Comparison of ENCODE assay signal across 15 cellular contexts in genomic region chr6:165571068-165571682, GRCh38.
DNase-seq lines count a peak whose midpoint lies in the region; ATAC-seq, FAIRE-seq and TF ChIP-seq lines count a peak whose summit lies in the region.
"Had no signal": no experiment of that assay in that cellular context is flagged by ENCODE, and none has a peak within 500 bp of the region (broad histone marks: within the 10 kb centered on the region; RNA-seq: fewer than 3 reads in every experiment).

No MANE protein-coding gene starts in this region.

- in situ Hi-C loops in HepG2 (cut with HindIII; ENCODE audit: extremely low pct_ligation_motif_present, low pct_unique_long_range_greater_than_20kb) = no loop called here
- in situ Hi-C loops in Panc1 (cut with HindIII; ENCODE audit: low pct_unique_long_range_greater_than_20kb, low sequenced_read_pairs) = no loop called here

- no peak overlapping the region for H3K27ac Mint-ChIP-seq in nephron progenitor cell
- H3K27ac Mint-ChIP-seq: activated CD4-positive, alpha-beta memory T cell treated with anti-CD3 and anti-CD28 coated beads, Interleukin-2, amount 10 ng/mL, durations not matched to agents 7 days and 5 days; memory B cell had no signal

- H3K4me3 Mint-ChIP-seq in nephron progenitor cell = no peak overlapping the region
- H3K4me3 Mint-ChIP-seq: activated CD4-positive, alpha-beta memory T cell treated with anti-CD3 and anti-CD28 coated beads, Interleukin-2, amount 10 ng/mL, durations not matched to agents 7 days and 5 days; memory B cell had no signal

- peaks cover 4% of the 10 kb centered on the region for H3K4me1 Mint-ChIP-seq in nephron progenitor cell
- H3K4me1 Mint-ChIP-seq: activated CD4-positive, alpha-beta memory T cell treated with anti-CD3 and anti-CD28 coated beads, Interleukin-2, amount 10 ng/mL, durations not matched to agents 7 days and 5 days; memory B cell had no signal

- TF ChIP-seq RAD21 in HepG2 (CRISPR knock-in tag; IDR thresholded peaks at IDR 0.05) = no peak

- WGBS in HepG2 (ENCODE audit: low lambda C conversion rate) = 0% methylated on average over 2 of the region's 2 CpGs
- WGBS in right lobe of liver (ENCODE audit: insufficient coverage, low coverage, low lambda C conversion rate, missing lambda C conversion rate) = 56% methylated on average over 2 of the region's 2 CpGs

- TF ChIP-seq EP300 in HepG2 (IDR thresholded peaks at IDR 0.05; ENCODE audit: low read depth in 2 of 2, low read length in 2 of 2) = no peak
- no peak for TF ChIP-seq EP300 in HepG2 (CRISPR knock-in tag; IDR thresholded peaks at IDR 0.05; ENCODE audit: borderline replicate concordance)

- no peak overlapping the region for H3K27ac ChIP-seq in HepG2 (ENCODE audit: extremely low read length, insufficient read depth, low read length)
- H3K27ac ChIP-seq in right lobe of liver = no peak overlapping the region
- H3K27ac ChIP-seq in Panc1 (ENCODE audit: low read length) = peak overlapping the region; percentile 97
- H3K27ac ChIP-seq: upper lobe of left lung had no signal

- H4K20me1 ChIP-seq in HepG2 (ENCODE audit: insufficient read depth, low read length) = no peaks in the 10 kb centered on the region

- H2AFZ ChIP-seq in HepG2 (ENCODE audit: low read length) = no peak overlapping the region

- intact Hi-C loops in HepG2 (cut with micrococcal nuclease; ENCODE audit: unreplicated experiment) = no loop called here
- intact Hi-C loops in right lobe of liver (cut with DNase I) = no loop called here
- intact Hi-C loops in Panc1 (cut with micrococcal nuclease; ENCODE audit: unreplicated experiment) = no loop called here

- no TSS peak for BruUV-seq in HepG2 (replicated peaks; lab: Mats Ljungman, UMichigan)
- no TSS peak for BruUV-seq in Panc1 (replicated peaks; lab: Mats Ljungman, UMichigan)

- H3K36me3 Mint-ChIP-seq in nephron progenitor cell (ENCODE audit: low read depth) = peaks cover 20% of the 10 kb centered on the region
- H3K36me3 Mint-ChIP-seq: memory B cell had no signal

- H3K9me3 Mint-ChIP-seq in nephron progenitor cell = peaks cover 15% of the 10 kb centered on the region
- H3K9me3 Mint-ChIP-seq: activated CD4-positive, alpha-beta memory T cell treated with anti-CD3 and anti-CD28 coated beads, Interleukin-2, amount 10 ng/mL, durations not matched to agents 7 days and 5 days had no signal

- H3K9me3 ChIP-seq in HepG2 (ENCODE audit: low read length) = no peaks in the 10 kb centered on the region
- no peaks in the 10 kb centered on the region for H3K9me3 ChIP-seq in right lobe of liver
- peaks cover 6% of the 10 kb centered on the region; the same call in 1 of the 2 replicates for H3K9me3 ChIP-seq in Panc1 (ENCODE audit: control insufficient read depth, insufficient read depth, low read depth, low read length)
- H3K9me3 ChIP-seq: upper lobe of left lung had no signal

- no peak for ATAC-seq in HepG2
- no peak for ATAC-seq in right lobe of liver
- no peak for ATAC-seq in Panc1
- ATAC-seq in GM21786 (IDR thresholded peaks at IDR 0.05; ENCODE audit: unreplicated experiment) = no peak

- no peaks in the 10 kb centered on the region for H3K27me3 ChIP-seq in HepG2 (ENCODE audit: control insufficient read depth in 1 of 2, insufficient read depth in 2 of 2, low read length in 2 of 2)
- no peaks in the 10 kb centered on the region for H3K27me3 ChIP-seq in right lobe of liver
- no peaks in the 10 kb centered on the region for H3K27me3 ChIP-seq in Panc1 (ENCODE audit: control insufficient read depth, insufficient read depth, low read length)
- H3K27me3 ChIP-seq: upper lobe of left lung had no signal

- H3K36me3 ChIP-seq in HepG2 (replicated peaks in 1 of 2; ENCODE audit: control insufficient read depth in 1 of 2, insufficient read depth in 2 of 2, low read length in 2 of 2) = no peaks in the 10 kb centered on the region
- H3K36me3 ChIP-seq in right lobe of liver = no peaks in the 10 kb centered on the region
- no peaks in the 10 kb centered on the region for H3K36me3 ChIP-seq in Panc1 (ENCODE audit: control insufficient read depth, insufficient read depth, low read length)
- H3K36me3 ChIP-seq: upper lobe of left lung had no signal

- FAIRE-seq in HepG2 (lab: Jason Lieb, UNC) = no peak

- DNase-seq in HepG2 (ENCODE audit: low spot score) (no peak), right lobe of liver (no peak), Panc1 (ENCODE audit: low read depth, low spot score) (no peak), fibroblast of pulmonary artery (ENCODE audit: low read depth) (peak; percentile 88), superior temporal gyrus (ENCODE audit: extremely low spot score) (no peak), SK-N-DZ (ENCODE audit: low spot score) (no peak), nephron progenitor cell (no peak)
- DNase-seq: activated CD4-positive, alpha-beta memory T cell treated with anti-CD3 and anti-CD28 coated beads, Interleukin-2, amount 10 ng/mL, durations not matched to agents 7 days and 5 days; activated effector memory CD4-positive, alpha-beta T cell treated with Interleukin-2 at 50 U/mL for 16 hours; DMS153; NCI-H446; T-helper 9 cell; upper lobe of left lung had no signal

- H3K4me3 ChIP-seq in HepG2 (replicated peaks in 1 of 3; ENCODE audit: insufficient read depth in 1 of 3, low read depth in 2 of 3, low read length in 3 of 3) (no peak overlapping the region), right lobe of liver (no peak overlapping the region), Panc1 (ENCODE audit: low read depth in 2 of 2, low read length in 2 of 2) (no peak overlapping the region), fibroblast of pulmonary artery (replicated peaks; ENCODE audit: low read depth, low read length) (no peak overlapping the region)
- H3K4me3 ChIP-seq: upper lobe of left lung had no signal

- no peak overlapping the region for H3K4me2 ChIP-seq in HepG2 (ENCODE audit: low read depth, low read length)

- CTCF ChIA-PET in HepG2 (lab: Yijun Ruan, JAX; ENCODE audit: low intra/inter-chr PET ratio, low total read pairs) = no interaction called here
- CTCF ChIA-PET in Panc1 (lab: Charles Lee) = no interaction called here

- H3K27me3 Mint-ChIP-seq in nephron progenitor cell (ENCODE audit: low read depth, poor library complexity) = no peaks in the 10 kb centered on the region
- H3K27me3 Mint-ChIP-seq: activated CD4-positive, alpha-beta memory T cell treated with anti-CD3 and anti-CD28 coated beads, Interleukin-2, amount 10 ng/mL, durations not matched to agents 7 days and 5 days; memory B cell had no signal

- TF ChIP-seq CTCF in HepG2 (CRISPR knock-in tag; IDR thresholded peaks at IDR 0.05) (no peak), right lobe of liver (IDR thresholded peaks at IDR 0.05) (no peak), Panc1 (IDR thresholded peaks at IDR 0.05) (no peak), fibroblast of pulmonary artery (IDR thresholded peaks at IDR 0.05; ENCODE audit: low read length, missing control alignments) (no peak), nephron progenitor cell (IDR thresholded peaks at IDR 0.05) (no peak)

- POLR2A ChIA-PET in HepG2 (lab: Yijun Ruan, JAX) (no interaction called here), Panc1 (lab: Charles Lee) (no interaction called here)

- no peak for TF ChIP-seq POLR2A in HepG2 (IDR thresholded peaks at IDR 0.05; ENCODE audit: insufficient read depth in 1 of 2, low read depth in 2 of 2, low read length in 2 of 2)
- no peak for TF ChIP-seq POLR2A in right lobe of liver (IDR thresholded peaks at IDR 0.05)

- H3K79me2 ChIP-seq in HepG2 (ENCODE audit: insufficient read depth, low read length) = no peaks in the 10 kb centered on the region

- H3K9ac ChIP-seq in HepG2 (ENCODE audit: insufficient read depth, low read depth, low read length) = no peak overlapping the region

- H3K4me1 ChIP-seq in HepG2 (ENCODE audit: insufficient read depth, low read length) (no peaks in the 10 kb centered on the region), right lobe of liver (no peaks in the 10 kb centered on the region), Panc1 (ENCODE audit: control insufficient read depth, insufficient read depth, low read length) (peaks cover 54% of the 10 kb centered on the region)
- H3K4me1 ChIP-seq: upper lobe of left lung had no signal
